Comparison of ENCODE assay signal across 12 cellular contexts in the genomic region with DNA sequence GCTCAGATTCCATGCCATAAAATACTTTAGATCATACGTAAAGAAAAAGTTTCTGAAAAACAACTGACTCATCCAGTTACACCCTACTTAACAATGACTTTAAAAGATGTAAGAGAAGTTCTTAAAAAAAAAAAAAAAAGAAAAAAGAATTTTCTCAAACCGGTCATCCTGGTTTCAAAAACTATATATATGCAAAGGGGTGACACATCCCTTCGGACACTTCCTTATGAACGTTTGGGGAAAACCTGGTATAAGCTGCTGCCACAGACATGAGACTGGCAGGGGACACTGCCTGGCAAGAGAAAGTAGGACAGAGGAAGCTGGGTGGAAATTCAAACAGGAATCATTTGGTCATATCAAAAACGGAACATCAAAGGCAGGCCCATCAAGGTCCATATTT.
A peak's percentile ranks its signal among the peaks of the same experiment; 100 is the strongest.
DNase-seq lines count a peak whose midpoint lies in the region; TF ChIP-seq lines count a peak whose summit lies in the region.
"Had no signal": no experiment of that assay in that cellular context is flagged by ENCODE, and none has a peak within 500 bp of the region (broad histone marks: within the 10 kb centered on the region; RNA-seq: fewer than 3 reads in every experiment).

No MANE protein-coding gene starts in this region.

- peaks cover 30% of the 10 kb centered on the region for H3K79me2 ChIP-seq in osteoblast (ENCODE audit: insufficient read depth, low read length)

- peaks cover 0 to 69% (median 31%) of the 10 kb centered on the region in 3 donors for H3K4me1 ChIP-seq in esophagus squamous epithelium
- H3K4me1 ChIP-seq in osteoblast (ENCODE audit: insufficient read depth, low read length) = peaks cover 27% of the 10 kb centered on the region

- DNase-seq in AG10803 (ENCODE audit: low read depth) (peak; percentile 64), RPMI7951 (ENCODE audit: low read depth) (peak; percentile 21), esophagus squamous epithelium (lab: John Stamatoyannopoulos, UW) (no peak), osteoblast (ENCODE audit: insufficient read length, low spot score, missing footprints) (no peak), amniotic stem cell (lab: John Stamatoyannopoulos, UW) (no peak)
- no peak for DNase-seq in stimulated activated CD4-positive, alpha-beta T cell treated with anti-CD3 and anti-CD28 coated beads, Interleukin-1b, Interleukin-23, amount 100 ng/mL, for 48 hours
- DNase-seq in activated naive CD4-positive, alpha-beta T cell treated with anti-CD3 and anti-CD28 coated beads, Interleukin-2, amount 50 U/mL, for 16 hours = no peak
- DNase-seq in activated CD4-positive, alpha-beta T cell treated with anti-CD3 and anti-CD28 coated beads, Interleukin-2, amount 50 U/mL, for 4 hours = no peak
- DNase-seq: activated B cell treated with CpG ODN at 0.5 μM for 24 hours; activated naive CD4-positive, alpha-beta T cell; CD8-positive, alpha-beta T cell; NCI-H1417 treated with DMSO at 0.1 percent for 48 hours had no signal

- H3K27ac ChIP-seq in esophagus squamous epithelium (peak overlapping the region; percentile 61 to 87 (median 81)), osteoblast (ENCODE audit: low read depth, low read length) (peak overlapping the region; percentile 95)

- H3K9me3 ChIP-seq in esophagus squamous epithelium = no peaks in the 10 kb centered on the region
- no peaks in the 10 kb centered on the region for H3K9me3 ChIP-seq in osteoblast (ENCODE audit: low read depth, low read length)

- H3K36me3 ChIP-seq in esophagus squamous epithelium = no peaks in the 10 kb centered on the region
- no peaks in the 10 kb centered on the region for H3K36me3 ChIP-seq in osteoblast (ENCODE audit: insufficient read depth, low read length)

- H4K20me1 ChIP-seq in osteoblast (ENCODE audit: insufficient read depth, low read length) = no peaks in the 10 kb centered on the region

- no peaks in the 10 kb centered on the region for H3K27me3 ChIP-seq in esophagus squamous epithelium
- H3K27me3 ChIP-seq in osteoblast (ENCODE audit: insufficient read depth, low read length) = no peaks in the 10 kb centered on the region

- TF ChIP-seq CTCF in AG10803 (conservative IDR thresholded peaks at IDR 0.05; ENCODE audit: low read length) (no peak), esophagus squamous epithelium (IDR thresholded peaks at IDR 0.05) (no peak), osteoblast (IDR thresholded peaks at IDR 0.05; ENCODE audit: extremely low read depth, low read depth, low read length) (no peak)

- H3K4me3 ChIP-seq in AG10803 (ENCODE audit: low read length) (no peak overlapping the region), esophagus squamous epithelium (no peak overlapping the region), osteoblast (ENCODE audit: insufficient read depth, low read length) (peak overlapping the region; percentile 39)

- intact Hi-C loops in esophagus squamous epithelium (cut with DNase I) = no loop called here

- TF ChIP-seq POLR2A in esophagus squamous epithelium (IDR thresholded peaks at IDR 0.05) = no peak

- WGBS in esophagus squamous epithelium, 2 donors = 10 to 14% methylated on average over 5 of the region's 5 CpGs

- peak overlapping the region; percentile 81 for H3K4me2 ChIP-seq in osteoblast (ENCODE audit: insufficient read depth, low read length)

- no peak overlapping the region for H2AFZ ChIP-seq in osteoblast (ENCODE audit: low read length)

Comparison
In these comparisons a context has a peak if more than half of its experiments do, and no peak if none do; other contexts are left out.
1. DNase-seq: peak in AG10803 (single experiment) and RPMI7951 (single experiment); none in esophagus squamous epithelium (single experiment), osteoblast (single experiment), stimulated activated CD4-positive, alpha-beta T cell treated with anti-CD3 and anti-CD28 coated beads, Interleukin-1b, Interleukin-23, amount 100 ng/mL, for 48 hours (single experiment), amniotic stem cell (single experiment), activated naive CD4-positive, alpha-beta T cell treated with anti-CD3 and anti-CD28 coated beads, Interleukin-2, amount 50 U/mL, for 16 hours (single experiment) and activated CD4-positive, alpha-beta T cell treated with anti-CD3 and anti-CD28 coated beads, Interleukin-2, amount 50 U/mL, for 4 hours (0 of 2).